ENCODE assay signal across 1 cellular context in genomic region chr11:11416917-11417316, GRCh38.
TF ChIP-seq lines count a peak whose summit lies in the region.

No MANE protein-coding gene starts in this region.

TF ChIP-seq in HCT116, 20 proteins besides CTCF, POLR2A, EP300 and RAD21:
- no peak for TF ChIP-seq SP1 (IDR thresholded peaks at IDR 0.05; ENCODE audit: low read depth)
- peak; percentile 41; the same call in 1 of the 2 replicates for TF ChIP-seq FOSL1 (IDR thresholded peaks at IDR 0.05; ENCODE audit: low read depth)
